ENCODE assay signal across 5 cellular contexts in the genomic region with DNA sequence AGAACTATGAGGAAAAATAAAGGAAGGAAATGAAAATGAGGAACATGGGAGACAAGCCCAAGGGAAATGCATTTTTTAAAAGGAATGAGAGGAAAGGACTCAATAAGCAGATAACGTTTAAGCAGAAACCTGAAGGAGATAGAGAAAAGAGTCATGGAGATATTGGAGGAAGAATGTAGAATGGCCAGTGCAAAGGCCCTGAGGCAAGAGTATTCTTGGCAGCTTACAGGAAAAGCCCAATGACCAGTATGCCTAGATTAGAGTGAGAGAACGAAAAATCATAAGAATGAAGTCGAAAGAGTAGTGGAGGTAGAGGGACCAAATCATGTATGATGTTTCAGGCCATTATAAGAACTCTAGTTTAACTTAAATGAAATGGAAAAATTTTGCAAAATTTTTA.
"Had no signal": no experiment of that assay in that cellular context is flagged by ENCODE, and none has a peak within 500 bp of the region (broad histone marks: within the 10 kb centered on the region; RNA-seq: fewer than 3 reads in every experiment).

No MANE protein-coding gene starts in this region.

- H3K4me3 ChIP-seq: GM23338, K562 had no signal

- H2AFZ ChIP-seq: GM23338 had no signal

- H3K4me3 Mint-ChIP-seq: GM23338, H9 had no signal

- H3K4me2 ChIP-seq: GM23338 had no signal

- H3K4me1 Mint-ChIP-seq: GM23338, H9 had no signal

- ATAC-seq: GM23338, K562 had no signal

- H3K27ac Mint-ChIP-seq: GM23338, H9 had no signal

- DNase-seq: H9, HCEC 1CT, IMR-90 had no signal
